In genomic region chr11:65180877-65181568, GRCh38 we compare ENCODE assay signal across 8 cellular contexts. TPM values are rescaled to one million over a fixed set of nuclear protein-coding genes. Genes with fewer than 3 reads are reported as not detected.
A peak's percentile ranks its signal among the peaks of the same experiment; 100 is the strongest.
DNase-seq lines count a peak whose midpoint lies in the region; ATAC-seq, FAIRE-seq and TF ChIP-seq lines count a peak whose summit lies in the region.

No MANE protein-coding gene starts in this region.

- no peaks in the 10 kb centered on the region for H3K27me3 ChIP-seq in bronchial epithelial cell (ENCODE audit: control insufficient read depth, insufficient read depth, low read length)

- DNase-seq in NCI-H1694 treated with DMSO at 0.1 percent for 48 hours (lab: John Stamatoyannopoulos, UW) (peak; percentile 15), bronchial epithelial cell (ENCODE audit: low read depth) (peak; percentile 30), kidney (peak; percentile 89)
- peak; percentile 67 for DNase-seq in stimulated activated CD4-positive, alpha-beta T cell treated with anti-CD3 and anti-CD28 coated beads, Interleukin-1b, Interleukin-23, amount 100 ng/mL, for 48 hours

- peaks cover 16% of the 10 kb centered on the region for H3K36me3 ChIP-seq in bronchial epithelial cell (ENCODE audit: control insufficient read depth, insufficient read depth, low read length)
- peaks cover 0 to 7% of the 10 kb centered on the region in 2 donors for H3K36me3 ChIP-seq in kidney (ENCODE audit: control insufficient read depth in 1 of 2, insufficient read depth in 2 of 2, low read length in 2 of 2)

- intact Hi-C loops in kidney (cut with DNase I), result no loop called here

- peak; percentile 69 for ATAC-seq in HG02642 (IDR thresholded peaks at IDR 0.05; ENCODE audit: poor library complexity, unreplicated experiment)
- ATAC-seq in HG03457 (IDR thresholded peaks at IDR 0.05; ENCODE audit: unreplicated experiment), result no peak

- peaks cover 0 to 19% of the 10 kb centered on the region in 2 donors for H3K4me1 ChIP-seq in kidney (ENCODE audit: control insufficient read depth in 1 of 2, insufficient read depth in 1 of 2, low read depth in 1 of 2, low read length in 2 of 2)

- H3K4me3 ChIP-seq in bronchial epithelial cell (ENCODE audit: low read depth, low read length) (peak overlapping the region; percentile 88), kidney (ENCODE audit: low read length in 2 of 2) (peak overlapping the region; percentile 76 to 85)

- H3K27ac ChIP-seq in VCaP (peak overlapping the region; percentile 90), kidney (ENCODE audit: low read depth in 2 of 2, low read length in 2 of 2) (peak overlapping the region; percentile 74 to 81)

- TF ChIP-seq CTCF in VCaP (conservative IDR thresholded peaks at IDR 0.05) (peak; percentile 94), bronchial epithelial cell (IDR thresholded peaks at IDR 0.05; ENCODE audit: insufficient read depth, low read length, severe bottlenecking) (peak; percentile 48), kidney (IDR thresholded peaks at IDR 0.05; ENCODE audit: borderline replicate concordance, extremely low read depth, insufficient read depth) (peak; percentile 46)

- H3K9ac ChIP-seq in kidney (ENCODE audit: low read length in 2 of 2), result peak overlapping the region; percentile 37 to 84

- H3K9me3 ChIP-seq in kidney (ENCODE audit: control insufficient read depth in 1 of 2, low read length in 2 of 2), result no peaks in the 10 kb centered on the region

- peak; percentile 41 for TF ChIP-seq POLR2A in GM10847 (IDR thresholded peaks at IDR 0.05; ENCODE audit: extremely low read depth, insufficient read length)

- no peak for FAIRE-seq in bronchial epithelial cell (lab: Jason Lieb, UNC)
- no peak for FAIRE-seq in kidney (lab: Jason Lieb, UNC)

RNA-seq across cellular contexts. Expression of gene CAPN1, which starts 0.7 kb away (rescaled TPM):
- 136 and 165 TPM in 2 replicates for total RNA-seq in bronchial epithelial cell
- total RNA-seq in kidney, result 328 TPM
- 92.5 TPM for polyA plus RNA-seq in kidney (ENCODE audit: insufficient read depth, low read depth, low replicate concordance)

RNA-seq across cellular contexts. Expression of gene SPDYC, which starts 11.0 kb away (rescaled TPM):
- total RNA-seq in bronchial epithelial cell (not detected in 2 replicates), kidney (not detected)
- polyA plus RNA-seq in kidney (ENCODE audit: insufficient read depth, low read depth, low replicate concordance), result 0.43 TPM

RNA-seq across cellular contexts. Expression of gene SYVN1, which starts 46.7 kb away (rescaled TPM):
- total RNA-seq in bronchial epithelial cell (11.6 and 19.7 TPM in 2 replicates), kidney (69.8 TPM)
- 21.2 TPM for polyA plus RNA-seq in kidney (ENCODE audit: insufficient read depth, low read depth, low replicate concordance)

RNA-seq across cellular contexts. Expression of gene MRPL49, which starts 58.9 kb away (rescaled TPM):
- total RNA-seq in bronchial epithelial cell (36.2 and 42.1 TPM in 2 replicates), kidney (53.3 TPM)
- polyA plus RNA-seq in kidney (ENCODE audit: insufficient read depth, low read depth, low replicate concordance), result 76.7 TPM

RNA-seq across cellular contexts. Expression of gene FAU, which starts 59.1 kb away (rescaled TPM):
- total RNA-seq in bronchial epithelial cell (439 and 539 TPM in 2 replicates), kidney (794 TPM)
- 927 TPM for polyA plus RNA-seq in kidney (ENCODE audit: insufficient read depth, low read depth, low replicate concordance)

Comparison
In these comparisons a context has a peak if more than half of its experiments do, and no peak if none do; other contexts are left out.
1. DNase-seq: peak in every context shown above with its lines; median percentile 89 in kidney; 67 in stimulated activated CD4-positive, alpha-beta T cell treated with anti-CD3 and anti-CD28 coated beads, Interleukin-1b, Interleukin-23, amount 100 ng/mL, for 48 hours; 30 in bronchial epithelial cell; 15 in NCI-H1694 treated with DMSO at 0.1 percent for 48 hours.